8 cellular contexts compared by ENCODE assay signal in the genomic region with DNA sequence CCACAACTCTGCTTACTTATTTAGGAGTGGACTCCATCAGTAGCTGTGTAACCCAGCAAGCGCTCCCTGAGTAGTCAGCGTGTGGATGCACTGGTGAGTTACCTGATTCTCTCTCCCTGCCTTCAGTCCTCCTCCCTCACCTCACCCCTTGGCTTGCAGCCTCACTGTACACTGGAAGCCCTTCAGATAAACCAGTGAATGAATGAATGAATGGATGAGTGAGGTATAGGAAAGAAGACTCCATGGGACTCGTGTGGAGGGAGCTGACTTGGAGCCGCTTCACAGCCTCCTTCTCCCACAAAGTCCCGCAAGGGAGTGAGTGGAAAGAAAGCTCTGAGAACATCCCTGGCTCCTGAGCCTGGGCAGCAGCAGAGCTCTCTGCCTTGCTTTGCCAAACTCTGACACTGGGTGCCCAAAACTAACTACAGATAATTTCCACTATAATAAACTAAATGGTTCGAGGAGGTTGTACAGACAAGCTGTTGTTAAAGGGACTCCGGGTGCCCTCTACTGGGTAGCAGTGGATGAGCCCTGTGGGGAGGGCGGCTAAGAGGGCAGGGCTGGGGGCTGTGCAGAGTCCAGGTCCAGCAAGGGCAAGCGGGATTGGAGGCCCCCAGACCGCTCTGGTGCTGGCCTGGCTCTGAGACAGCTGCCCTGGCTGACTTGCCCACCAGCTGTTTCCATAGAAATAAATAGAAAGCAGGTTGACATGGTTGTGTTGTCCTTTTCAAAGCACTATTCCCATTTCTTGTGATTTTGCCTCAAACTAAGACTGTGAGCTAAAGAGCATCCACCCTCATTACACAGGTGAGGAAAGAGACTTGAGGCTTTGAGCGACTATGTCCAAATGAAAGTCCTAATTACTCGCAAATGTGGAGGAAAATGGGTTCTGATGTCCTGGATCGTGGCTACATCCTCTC.
DNase-seq lines count a peak whose midpoint lies in the region; ATAC-seq, FAIRE-seq and TF ChIP-seq lines count a peak whose summit lies in the region.

No MANE protein-coding gene starts in this region.

- H3K27ac ChIP-seq in substantia nigra (ENCODE audit: low read depth, low read length, poor library complexity, severe bottlenecking): no peak overlapping the region

- intact Hi-C loops in activated CD8-positive, alpha-beta T cell treated with anti-CD3 and anti-CD28 coated beads for 36 hours (cut with micrococcal nuclease): no loop called here

- TF ChIP-seq POLR2A in GM12891 (IDR thresholded peaks at IDR 0.05; ENCODE audit: low read depth, low read length): no peak

- H3K36me3 Mint-ChIP-seq in activated CD8-positive, alpha-beta T cell treated with anti-CD3 and anti-CD28 coated beads for 36 hours (ENCODE audit: low read depth): no peaks in the 10 kb centered on the region

- CTCF ChIA-PET in activated CD8-positive, alpha-beta T cell treated with anti-CD3 and anti-CD28 coated beads for 36 hours (lab: Charles Lee): interaction anchor here (0.9 to 1.4 kb wide), 5 partner anchors 8 to 621 kb away, joined by 3 to 4 read pairs (median 3); no protein-coding TSS in a partner anchor

- no peak overlapping the region for H3K4me3 Mint-ChIP-seq in activated CD8-positive, alpha-beta T cell treated with anti-CD3 and anti-CD28 coated beads for 36 hours

- no peak for FAIRE-seq in GM12891 (lab: Jason Lieb, UNC)

- no peak for ATAC-seq in activated CD8-positive, alpha-beta T cell treated with anti-CD3 and anti-CD28 coated beads for 36 hours

- no peaks in the 10 kb centered on the region for H3K4me1 Mint-ChIP-seq in activated CD8-positive, alpha-beta T cell treated with anti-CD3 and anti-CD28 coated beads for 36 hours (ENCODE audit: low read depth)

- POLR2A ChIA-PET in activated CD8-positive, alpha-beta T cell treated with anti-CD3 and anti-CD28 coated beads for 36 hours (lab: Charles Lee): no interaction called here

- H3K27ac Mint-ChIP-seq in activated CD8-positive, alpha-beta T cell treated with anti-CD3 and anti-CD28 coated beads for 36 hours: no peak overlapping the region

- DNase-seq in ELF-1 (ENCODE audit: low read depth, low spot score) (peak; percentile 45), HuH-7 (ENCODE audit: low spot score) (peak; percentile 66), hippocampal formation (lab: John Stamatoyannopoulos, UW) (peak; percentile 56 to 59), substantia nigra (lab: John Stamatoyannopoulos, UW) (peak in 40 of 49 donors; percentile 14 to 73 (median 49)), GM12891 (ENCODE audit: insufficient read length, low spot score) (no peak), NCI-H2227 (lab: John Stamatoyannopoulos, UW; ENCODE audit: unreplicated experiment) (no peak), germinal center (ENCODE audit: low spot score) (no peak)
- peak; percentile 49 for DNase-seq in activated CD8-positive, alpha-beta T cell treated with anti-CD3 and anti-CD28 coated beads for 36 hours

- no peak for TF ChIP-seq CTCF in activated CD8-positive, alpha-beta T cell treated with anti-CD3 and anti-CD28 coated beads for 36 hours (IDR thresholded peaks at IDR 0.05)

- no peaks in the 10 kb centered on the region for H3K9me3 Mint-ChIP-seq in activated CD8-positive, alpha-beta T cell treated with anti-CD3 and anti-CD28 coated beads for 36 hours

- peaks cover 16% of the 10 kb centered on the region for H3K27me3 Mint-ChIP-seq in activated CD8-positive, alpha-beta T cell treated with anti-CD3 and anti-CD28 coated beads for 36 hours

TF ChIP-seq in GM12891, 5 proteins besides CTCF, POLR2A, EP300 and RAD21:
- TF ChIP-seq POLR2AphosphoS5 (IDR thresholded peaks at IDR 0.05; ENCODE audit: low read depth, low read length) (no peak), PAX5 (IDR thresholded peaks at IDR 0.05; ENCODE audit: insufficient read depth, low read length, severe bottlenecking) (no peak), TAF1 (IDR thresholded peaks at IDR 0.05; ENCODE audit: low read depth, low read length) (no peak), SPI1 (IDR thresholded peaks at IDR 0.05; ENCODE audit: low read depth, low read length) (no peak), POU2F2 (IDR thresholded peaks at IDR 0.05; ENCODE audit: low read depth, low read length) (no peak)

Comparison
In these comparisons a context has a peak if more than half of its experiments do, and no peak if none do; other contexts are left out.
1. DNase-seq: peak in ELF-1 (single experiment), HuH-7 (single experiment), activated CD8-positive, alpha-beta T cell treated with anti-CD3 and anti-CD28 coated beads for 36 hours (single experiment), hippocampal formation (2 of 2) and substantia nigra (40 of 49); none in GM12891 (single experiment), NCI-H2227 (single experiment) and germinal center (single experiment).